Comparison of ENCODE assay signal across 8 cellular contexts in genomic region chr16:27367463-27368357, GRCh38. TPM values are rescaled to one million over a fixed set of nuclear protein-coding genes. Genes with fewer than 3 reads are reported as not detected.
DNase-seq lines count a peak whose midpoint lies in the region; ATAC-seq and TF ChIP-seq lines count a peak whose summit lies in the region.

No MANE protein-coding gene starts in this region.

- peak overlapping the region; percentile 53 for H3K4me3 Mint-ChIP-seq in activated T-helper 2 cell treated with anti-CD3 and anti-CD28 coated beads, Interferon-gamma antibody, Interleukin-2, Interleukin-4, amounts not matched to agents 10 μg/mL and 5 μg/mL and 100 μg/mL, durations not matched to agents 14 hours and 24 hours and 36 hours (ENCODE audit: low read depth)

- H3K27me3 ChIP-seq in neutrophil: no peaks in the 10 kb centered on the region

- H3K4me3 ChIP-seq in neutrophil (ENCODE audit: low read depth in 1 of 2, low read length in 1 of 2): peak overlapping the region; percentile 60 to 74

- peak; percentile 32 for DNase-seq in COR-L47 (lab: John Stamatoyannopoulos, UW)
- peak; percentile 71 for DNase-seq in RPMI7951 (ENCODE audit: low read depth)
- peak; percentile 81 for DNase-seq in activated T-helper 2 cell treated with anti-CD3 and anti-CD28 coated beads, Interferon-gamma antibody, Interleukin-2, Interleukin-4, amounts not matched to agents 10 μg/mL and 5 μg/mL and 100 μg/mL, durations not matched to agents 14 hours and 24 hours and 36 hours (ENCODE audit: low spot score)
- peak; percentile 63 for DNase-seq in fibroblast of the conjunctiva (ENCODE audit: low read depth)
- DNase-seq in stromal cell of bone marrow (ENCODE audit: low read depth): peak; percentile 28

- peak overlapping the region; percentile 99 for H3K27ac Mint-ChIP-seq in activated T-helper 2 cell treated with anti-CD3 and anti-CD28 coated beads, Interferon-gamma antibody, Interleukin-2, Interleukin-4, amounts not matched to agents 10 μg/mL and 5 μg/mL and 100 μg/mL, durations not matched to agents 14 hours and 24 hours and 36 hours

- peaks cover 65% of the 10 kb centered on the region for H3K4me1 Mint-ChIP-seq in activated T-helper 2 cell treated with anti-CD3 and anti-CD28 coated beads, Interferon-gamma antibody, Interleukin-2, Interleukin-4, amounts not matched to agents 10 μg/mL and 5 μg/mL and 100 μg/mL, durations not matched to agents 14 hours and 24 hours and 36 hours (ENCODE audit: low read depth)

- peak overlapping the region; percentile 76 for H3K27ac ChIP-seq in neutrophil

- H3K9me3 Mint-ChIP-seq in activated T-helper 2 cell treated with anti-CD3 and anti-CD28 coated beads, Interferon-gamma antibody, Interleukin-2, Interleukin-4, amounts not matched to agents 10 μg/mL and 5 μg/mL and 100 μg/mL, durations not matched to agents 14 hours and 24 hours and 36 hours: peaks cover 15% of the 10 kb centered on the region

- peaks cover 24% of the 10 kb centered on the region for H3K36me3 ChIP-seq in neutrophil

- peak; percentile 72 for ATAC-seq in GM19463 (IDR thresholded peaks at IDR 0.05; ENCODE audit: unreplicated experiment)
- peak; percentile 73 for ATAC-seq in HG03571 (IDR thresholded peaks at IDR 0.05; ENCODE audit: unreplicated experiment)

- H3K27me3 Mint-ChIP-seq in activated T-helper 2 cell treated with anti-CD3 and anti-CD28 coated beads, Interferon-gamma antibody, Interleukin-2, Interleukin-4, amounts not matched to agents 10 μg/mL and 5 μg/mL and 100 μg/mL, durations not matched to agents 14 hours and 24 hours and 36 hours (ENCODE audit: low read depth): no peaks in the 10 kb centered on the region

- peaks cover 18 to 27% of the 10 kb centered on the region in 2 experiments for H3K4me1 ChIP-seq in neutrophil (ENCODE audit: control insufficient read depth in 1 of 2, insufficient read depth in 1 of 2, low read depth in 1 of 2, low read length in 1 of 2)

- H3K9me3 ChIP-seq in neutrophil: no peaks in the 10 kb centered on the region

- intact Hi-C loops in activated T-helper 2 cell treated with anti-CD3 and anti-CD28 coated beads, Interferon-gamma antibody, Interleukin-2, Interleukin-4, amounts not matched to agents 10 μg/mL and 5 μg/mL and 100 μg/mL, durations not matched to agents 14 hours and 24 hours and 36 hours (cut with micrococcal nuclease): loop anchor here (1.0 to 10.0 kb wide), 8 partner anchors 35 to 773 kb away; partner anchors contain the start of gene IL21R

- peaks cover 50% of the 10 kb centered on the region for H3K36me3 Mint-ChIP-seq in activated T-helper 2 cell treated with anti-CD3 and anti-CD28 coated beads, Interferon-gamma antibody, Interleukin-2, Interleukin-4, amounts not matched to agents 10 μg/mL and 5 μg/mL and 100 μg/mL, durations not matched to agents 14 hours and 24 hours and 36 hours (ENCODE audit: low read depth)

- TF ChIP-seq CTCF in neutrophil (IDR thresholded peaks at IDR 0.05): peak; percentile 89

RNA-seq across cellular contexts. Expression of gene IL21R, which starts 34.3 kb away (rescaled TPM):
- total RNA-seq in RPMI7951 (2014; rRNA removed; shearing (Covaris generic)): 1.1 and 2.1 TPM in 2 replicates
- 84.2 and 84.5 TPM in 2 replicates for total RNA-seq in activated T-helper 2 cell treated with anti-CD3 and anti-CD28 coated beads, Interferon-gamma antibody, Interleukin-2, Interleukin-4, amounts not matched to agents 10 μg/mL and 5 μg/mL and 100 μg/mL, durations not matched to agents 14 hours and 24 hours and 36 hours

RNA-seq across cellular contexts. Expression of gene IL4R, which starts 53.9 kb away (rescaled TPM):
- 23.9 and 27.6 TPM in 2 replicates for total RNA-seq in RPMI7951 (2014; rRNA removed; shearing (Covaris generic))
- total RNA-seq in activated T-helper 2 cell treated with anti-CD3 and anti-CD28 coated beads, Interferon-gamma antibody, Interleukin-2, Interleukin-4, amounts not matched to agents 10 μg/mL and 5 μg/mL and 100 μg/mL, durations not matched to agents 14 hours and 24 hours and 36 hours: 434 and 437 TPM in 2 replicates

Comparison
In these comparisons a context has a peak if more than half of its experiments do, and no peak if none do; other contexts are left out.
1. Peak in every context shown above with its lines: DNase-seq, ATAC-seq, H3K4me3 ChIP-seq and H3K27ac ChIP-seq.
2. DNase-seq: peak in every context shown above with its lines; median percentile 81 in activated T-helper 2 cell treated with anti-CD3 and anti-CD28 coated beads, Interferon-gamma antibody, Interleukin-2, Interleukin-4, amounts not matched to agents 10 μg/mL and 5 μg/mL and 100 μg/mL, durations not matched to agents 14 hours and 24 hours and 36 hours; 71 in RPMI7951; 63 in fibroblast of the conjunctiva; 32 in COR-L47; 28 in stromal cell of bone marrow.
3. RNA of gene IL21R, which starts 34.3 kb away (total RNA-seq): 84.2 to 84.5 TPM in activated T-helper 2 cell treated with anti-CD3 and anti-CD28 coated beads, Interferon-gamma antibody, Interleukin-2, Interleukin-4, amounts not matched to agents 10 μg/mL and 5 μg/mL and 100 μg/mL, durations not matched to agents 14 hours and 24 hours and 36 hours; 1.1 to 2.1 TPM in RPMI7951; every median in the first group is over 10 times any median in the second.
4. RNA of gene IL4R, which starts 53.9 kb away (total RNA-seq): 434 to 437 TPM in activated T-helper 2 cell treated with anti-CD3 and anti-CD28 coated beads, Interferon-gamma antibody, Interleukin-2, Interleukin-4, amounts not matched to agents 10 μg/mL and 5 μg/mL and 100 μg/mL, durations not matched to agents 14 hours and 24 hours and 36 hours; 23.9 to 27.6 TPM in RPMI7951; every median in the first group is over 10 times any median in the second.